ENCODE assay signal across 1 cellular context in the genomic region with DNA sequence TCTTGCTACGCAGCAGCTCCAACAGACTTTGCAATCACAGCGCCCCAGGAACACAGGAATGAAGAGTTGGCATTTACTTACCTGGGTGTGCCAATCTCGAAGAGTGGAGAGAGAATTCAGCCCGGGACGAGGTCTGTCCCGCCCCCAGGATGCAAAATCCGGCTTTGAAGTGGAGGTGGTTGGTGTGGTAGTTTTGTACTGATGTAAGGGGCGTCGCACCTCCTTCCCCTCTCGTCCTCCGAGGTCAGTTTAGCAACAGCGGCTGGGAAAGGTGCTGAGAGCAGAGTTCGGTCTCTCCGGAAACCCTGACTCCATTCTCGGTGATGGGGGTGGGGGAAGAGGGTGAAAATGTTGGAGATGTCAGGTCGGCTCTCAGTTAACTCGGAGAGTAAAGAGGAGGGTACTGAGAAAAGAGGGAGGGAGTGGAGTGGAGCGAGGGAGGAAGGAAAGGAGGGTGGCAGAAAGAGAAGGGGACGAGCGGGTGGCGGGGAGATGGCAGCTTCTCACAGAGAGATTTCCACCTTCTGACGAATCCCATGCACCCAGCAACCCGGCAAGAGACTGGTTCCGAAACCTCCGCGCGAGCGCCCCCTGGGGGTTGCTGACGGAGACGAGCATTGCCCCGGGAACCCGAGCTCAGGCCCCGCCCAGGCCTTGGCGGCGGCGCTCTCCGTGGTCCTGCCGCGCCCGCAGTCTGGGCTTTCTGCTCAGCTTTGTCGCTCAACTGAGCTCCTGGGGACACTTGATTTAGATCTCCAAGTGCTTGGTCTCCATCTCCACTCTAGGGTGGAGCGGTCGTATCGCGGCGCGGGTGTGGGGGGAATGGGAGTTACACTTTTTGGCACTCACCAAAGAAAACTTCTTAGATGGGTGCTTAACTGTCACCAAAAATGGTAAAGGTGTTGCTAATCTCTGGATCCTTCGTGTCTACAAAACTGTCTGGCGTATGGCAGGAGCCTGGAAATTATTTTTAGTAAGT.
TF ChIP-seq lines count a peak whose summit lies in the region.

A gene (minus strand): TSS at position 529 of the 979 bp plus-strand sequence.

TF ChIP-seq in HepG2, 621 proteins besides CTCF, POLR2A, EP300 and RAD21 (continued from another document and continues in another):
- TF ChIP-seq, protein P1, sequence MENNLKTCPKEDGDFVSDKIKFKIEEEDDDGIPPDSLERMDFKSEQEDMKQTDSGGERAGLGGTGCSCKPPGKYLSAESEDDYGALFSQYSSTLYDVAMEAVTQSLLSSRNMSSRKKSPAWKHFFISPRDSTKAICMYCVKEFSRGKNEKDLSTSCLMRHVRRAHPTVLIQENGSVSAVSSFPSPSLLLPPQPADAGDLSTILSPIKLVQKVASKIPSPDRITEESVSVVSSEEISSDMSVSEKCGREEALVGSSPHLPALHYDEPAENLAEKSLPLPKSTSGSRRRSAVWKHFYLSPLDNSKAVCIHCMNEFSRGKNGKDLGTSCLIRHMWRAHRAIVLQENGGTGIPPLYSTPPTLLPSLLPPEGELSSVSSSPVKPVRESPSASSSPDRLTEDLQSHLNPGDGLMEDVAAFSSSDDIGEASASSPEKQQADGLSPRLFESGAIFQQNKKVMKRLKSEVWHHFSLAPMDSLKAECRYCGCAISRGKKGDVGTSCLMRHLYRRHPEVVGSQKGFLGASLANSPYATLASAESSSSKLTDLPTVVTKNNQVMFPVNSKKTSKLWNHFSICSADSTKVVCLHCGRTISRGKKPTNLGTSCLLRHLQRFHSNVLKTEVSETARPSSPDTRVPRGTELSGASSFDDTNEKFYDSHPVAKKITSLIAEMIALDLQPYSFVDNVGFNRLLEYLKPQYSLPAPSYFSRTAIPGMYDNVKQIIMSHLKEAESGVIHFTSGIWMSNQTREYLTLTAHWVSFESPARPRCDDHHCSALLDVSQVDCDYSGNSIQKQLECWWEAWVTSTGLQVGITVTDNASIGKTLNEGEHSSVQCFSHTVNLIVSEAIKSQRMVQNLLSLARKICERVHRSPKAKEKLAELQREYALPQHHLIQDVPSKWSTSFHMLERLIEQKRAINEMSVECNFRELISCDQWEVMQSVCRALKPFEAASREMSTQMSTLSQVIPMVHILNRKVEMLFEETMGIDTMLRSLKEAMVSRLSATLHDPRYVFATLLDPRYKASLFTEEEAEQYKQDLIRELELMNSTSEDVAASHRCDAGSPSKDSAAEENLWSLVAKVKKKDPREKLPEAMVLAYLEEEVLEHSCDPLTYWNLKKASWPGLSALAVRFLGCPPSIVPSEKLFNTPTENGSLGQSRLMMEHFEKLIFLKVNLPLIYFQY (CRISPR knock-in tag; IDR thresholded peaks at IDR 0.05; ENCODE audit: borderline replicate concordance) = peak; percentile 72
- TF ChIP-seq NCOA2 (CRISPR knock-in tag; IDR thresholded peaks at IDR 0.05) (peak; percentile 48; the same call in 1 of the 2 replicates), KLF9 (CRISPR knock-in tag; IDR thresholded peaks at IDR 0.05; ENCODE audit: low read depth) (0 out of 2 replicates have a peak, but pooled peaks have one; percentile 32), TCF7L2 (IDR thresholded peaks at IDR 0.05; ENCODE audit: low read depth, low read length) (no peak), SP4 (CRISPR knock-in tag; IDR thresholded peaks at IDR 0.05) (peak; percentile 76), ELF3 (CRISPR knock-in tag; IDR thresholded peaks at IDR 0.05) (peak; percentile 68; the same call in 1 of the 2 replicates), ZNF460 (CRISPR knock-in tag; IDR thresholded peaks at IDR 0.05; ENCODE audit: borderline replicate concordance) (no peak), SATB2 (CRISPR knock-in tag; IDR thresholded peaks at IDR 0.05) (peak; percentile 82; the same call in 1 of the 2 replicates), ZNF333 (CRISPR knock-in tag; IDR thresholded peaks at IDR 0.05; ENCODE audit: borderline replicate concordance) (no peak), SMYD3 (CRISPR knock-in tag; IDR thresholded peaks at IDR 0.05) (0 out of 2 replicates have a peak, but pooled peaks have one; percentile 42), ZNF816 (CRISPR knock-in tag; IDR thresholded peaks at IDR 0.05; ENCODE audit: borderline replicate concordance) (0 out of 2 replicates have a peak, but pooled peaks have one; percentile 24), BRCA1 (CRISPR knock-in tag; IDR thresholded peaks at IDR 0.05) (peak; percentile 86), GABPB1 (CRISPR knock-in tag; IDR thresholded peaks at IDR 0.05) (peak; percentile 71)
- TF ChIP-seq, protein P2, sequence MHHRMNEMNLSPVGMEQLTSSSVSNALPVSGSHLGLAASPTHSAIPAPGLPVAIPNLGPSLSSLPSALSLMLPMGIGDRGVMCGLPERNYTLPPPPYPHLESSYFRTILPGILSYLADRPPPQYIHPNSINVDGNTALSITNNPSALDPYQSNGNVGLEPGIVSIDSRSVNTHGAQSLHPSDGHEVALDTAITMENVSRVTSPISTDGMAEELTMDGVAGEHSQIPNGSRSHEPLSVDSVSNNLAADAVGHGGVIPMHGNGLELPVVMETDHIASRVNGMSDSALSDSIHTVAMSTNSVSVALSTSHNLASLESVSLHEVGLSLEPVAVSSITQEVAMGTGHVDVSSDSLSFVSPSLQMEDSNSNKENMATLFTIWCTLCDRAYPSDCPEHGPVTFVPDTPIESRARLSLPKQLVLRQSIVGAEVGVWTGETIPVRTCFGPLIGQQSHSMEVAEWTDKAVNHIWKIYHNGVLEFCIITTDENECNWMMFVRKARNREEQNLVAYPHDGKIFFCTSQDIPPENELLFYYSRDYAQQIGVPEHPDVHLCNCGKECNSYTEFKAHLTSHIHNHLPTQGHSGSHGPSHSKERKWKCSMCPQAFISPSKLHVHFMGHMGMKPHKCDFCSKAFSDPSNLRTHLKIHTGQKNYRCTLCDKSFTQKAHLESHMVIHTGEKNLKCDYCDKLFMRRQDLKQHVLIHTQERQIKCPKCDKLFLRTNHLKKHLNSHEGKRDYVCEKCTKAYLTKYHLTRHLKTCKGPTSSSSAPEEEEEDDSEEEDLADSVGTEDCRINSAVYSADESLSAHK (CRISPR knock-in tag; IDR thresholded peaks at IDR 0.05; ENCODE audit: borderline replicate concordance) = no peak
- TF ChIP-seq, protein P3, sequence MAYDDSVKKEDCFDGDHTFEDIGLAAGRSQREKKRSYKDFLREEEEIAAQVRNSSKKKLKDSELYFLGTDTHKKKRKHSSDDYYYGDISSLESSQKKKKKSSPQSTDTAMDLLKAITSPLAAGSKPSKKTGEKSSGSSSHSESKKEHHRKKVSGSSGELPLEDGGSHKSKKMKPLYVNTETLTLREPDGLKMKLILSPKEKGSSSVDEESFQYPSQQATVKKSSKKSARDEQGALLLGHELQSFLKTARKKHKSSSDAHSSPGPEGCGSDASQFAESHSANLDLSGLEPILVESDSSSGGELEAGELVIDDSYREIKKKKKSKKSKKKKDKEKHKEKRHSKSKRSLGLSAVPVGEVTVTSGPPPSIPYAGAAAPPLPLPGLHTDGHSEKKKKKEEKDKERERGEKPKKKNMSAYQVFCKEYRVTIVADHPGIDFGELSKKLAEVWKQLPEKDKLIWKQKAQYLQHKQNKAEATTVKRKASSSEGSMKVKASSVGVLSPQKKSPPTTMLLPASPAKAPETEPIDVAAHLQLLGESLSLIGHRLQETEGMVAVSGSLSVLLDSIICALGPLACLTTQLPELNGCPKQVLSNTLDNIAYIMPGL (CRISPR knock-in tag; IDR thresholded peaks at IDR 0.05; ENCODE audit: borderline replicate concordance in 1 of 2, low read depth in 1 of 2) = peak; percentile 45 to 58; a peak in 2 of 4 replicates
- TF ChIP-seq, protein P4, sequence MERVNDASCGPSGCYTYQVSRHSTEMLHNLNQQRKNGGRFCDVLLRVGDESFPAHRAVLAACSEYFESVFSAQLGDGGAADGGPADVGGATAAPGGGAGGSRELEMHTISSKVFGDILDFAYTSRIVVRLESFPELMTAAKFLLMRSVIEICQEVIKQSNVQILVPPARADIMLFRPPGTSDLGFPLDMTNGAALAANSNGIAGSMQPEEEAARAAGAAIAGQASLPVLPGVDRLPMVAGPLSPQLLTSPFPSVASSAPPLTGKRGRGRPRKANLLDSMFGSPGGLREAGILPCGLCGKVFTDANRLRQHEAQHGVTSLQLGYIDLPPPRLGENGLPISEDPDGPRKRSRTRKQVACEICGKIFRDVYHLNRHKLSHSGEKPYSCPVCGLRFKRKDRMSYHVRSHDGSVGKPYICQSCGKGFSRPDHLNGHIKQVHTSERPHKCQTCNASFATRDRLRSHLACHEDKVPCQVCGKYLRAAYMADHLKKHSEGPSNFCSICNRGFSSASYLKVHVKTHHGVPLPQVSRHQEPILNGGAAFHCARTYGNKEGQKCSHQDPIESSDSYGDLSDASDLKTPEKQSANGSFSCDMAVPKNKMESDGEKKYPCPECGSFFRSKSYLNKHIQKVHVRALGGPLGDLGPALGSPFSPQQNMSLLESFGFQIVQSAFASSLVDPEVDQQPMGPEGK (CRISPR knock-in tag; IDR thresholded peaks at IDR 0.05) = no peak
- TF ChIP-seq, protein P5, sequence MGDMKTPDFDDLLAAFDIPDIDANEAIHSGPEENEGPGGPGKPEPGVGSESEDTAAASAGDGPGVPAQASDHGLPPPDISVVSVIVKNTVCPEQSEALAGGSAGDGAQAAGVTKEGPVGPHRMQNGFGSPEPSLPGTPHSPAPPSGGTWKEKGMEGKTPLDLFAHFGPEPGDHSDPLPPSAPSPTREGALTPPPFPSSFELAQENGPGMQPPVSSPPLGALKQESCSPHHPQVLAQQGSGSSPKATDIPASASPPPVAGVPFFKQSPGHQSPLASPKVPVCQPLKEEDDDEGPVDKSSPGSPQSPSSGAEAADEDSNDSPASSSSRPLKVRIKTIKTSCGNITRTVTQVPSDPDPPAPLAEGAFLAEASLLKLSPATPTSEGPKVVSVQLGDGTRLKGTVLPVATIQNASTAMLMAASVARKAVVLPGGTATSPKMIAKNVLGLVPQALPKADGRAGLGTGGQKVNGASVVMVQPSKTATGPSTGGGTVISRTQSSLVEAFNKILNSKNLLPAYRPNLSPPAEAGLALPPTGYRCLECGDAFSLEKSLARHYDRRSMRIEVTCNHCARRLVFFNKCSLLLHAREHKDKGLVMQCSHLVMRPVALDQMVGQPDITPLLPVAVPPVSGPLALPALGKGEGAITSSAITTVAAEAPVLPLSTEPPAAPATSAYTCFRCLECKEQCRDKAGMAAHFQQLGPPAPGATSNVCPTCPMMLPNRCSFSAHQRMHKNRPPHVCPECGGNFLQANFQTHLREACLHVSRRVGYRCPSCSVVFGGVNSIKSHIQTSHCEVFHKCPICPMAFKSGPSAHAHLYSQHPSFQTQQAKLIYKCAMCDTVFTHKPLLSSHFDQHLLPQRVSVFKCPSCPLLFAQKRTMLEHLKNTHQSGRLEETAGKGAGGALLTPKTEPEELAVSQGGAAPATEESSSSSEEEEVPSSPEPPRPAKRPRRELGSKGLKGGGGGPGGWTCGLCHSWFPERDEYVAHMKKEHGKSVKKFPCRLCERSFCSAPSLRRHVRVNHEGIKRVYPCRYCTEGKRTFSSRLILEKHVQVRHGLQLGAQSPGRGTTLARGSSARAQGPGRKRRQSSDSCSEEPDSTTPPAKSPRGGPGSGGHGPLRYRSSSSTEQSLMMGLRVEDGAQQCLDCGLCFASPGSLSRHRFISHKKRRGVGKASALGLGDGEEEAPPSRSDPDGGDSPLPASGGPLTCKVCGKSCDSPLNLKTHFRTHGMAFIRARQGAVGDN (CRISPR knock-in tag; IDR thresholded peaks at IDR 0.05) = peak; percentile 57
- TF ChIP-seq, protein P6, sequence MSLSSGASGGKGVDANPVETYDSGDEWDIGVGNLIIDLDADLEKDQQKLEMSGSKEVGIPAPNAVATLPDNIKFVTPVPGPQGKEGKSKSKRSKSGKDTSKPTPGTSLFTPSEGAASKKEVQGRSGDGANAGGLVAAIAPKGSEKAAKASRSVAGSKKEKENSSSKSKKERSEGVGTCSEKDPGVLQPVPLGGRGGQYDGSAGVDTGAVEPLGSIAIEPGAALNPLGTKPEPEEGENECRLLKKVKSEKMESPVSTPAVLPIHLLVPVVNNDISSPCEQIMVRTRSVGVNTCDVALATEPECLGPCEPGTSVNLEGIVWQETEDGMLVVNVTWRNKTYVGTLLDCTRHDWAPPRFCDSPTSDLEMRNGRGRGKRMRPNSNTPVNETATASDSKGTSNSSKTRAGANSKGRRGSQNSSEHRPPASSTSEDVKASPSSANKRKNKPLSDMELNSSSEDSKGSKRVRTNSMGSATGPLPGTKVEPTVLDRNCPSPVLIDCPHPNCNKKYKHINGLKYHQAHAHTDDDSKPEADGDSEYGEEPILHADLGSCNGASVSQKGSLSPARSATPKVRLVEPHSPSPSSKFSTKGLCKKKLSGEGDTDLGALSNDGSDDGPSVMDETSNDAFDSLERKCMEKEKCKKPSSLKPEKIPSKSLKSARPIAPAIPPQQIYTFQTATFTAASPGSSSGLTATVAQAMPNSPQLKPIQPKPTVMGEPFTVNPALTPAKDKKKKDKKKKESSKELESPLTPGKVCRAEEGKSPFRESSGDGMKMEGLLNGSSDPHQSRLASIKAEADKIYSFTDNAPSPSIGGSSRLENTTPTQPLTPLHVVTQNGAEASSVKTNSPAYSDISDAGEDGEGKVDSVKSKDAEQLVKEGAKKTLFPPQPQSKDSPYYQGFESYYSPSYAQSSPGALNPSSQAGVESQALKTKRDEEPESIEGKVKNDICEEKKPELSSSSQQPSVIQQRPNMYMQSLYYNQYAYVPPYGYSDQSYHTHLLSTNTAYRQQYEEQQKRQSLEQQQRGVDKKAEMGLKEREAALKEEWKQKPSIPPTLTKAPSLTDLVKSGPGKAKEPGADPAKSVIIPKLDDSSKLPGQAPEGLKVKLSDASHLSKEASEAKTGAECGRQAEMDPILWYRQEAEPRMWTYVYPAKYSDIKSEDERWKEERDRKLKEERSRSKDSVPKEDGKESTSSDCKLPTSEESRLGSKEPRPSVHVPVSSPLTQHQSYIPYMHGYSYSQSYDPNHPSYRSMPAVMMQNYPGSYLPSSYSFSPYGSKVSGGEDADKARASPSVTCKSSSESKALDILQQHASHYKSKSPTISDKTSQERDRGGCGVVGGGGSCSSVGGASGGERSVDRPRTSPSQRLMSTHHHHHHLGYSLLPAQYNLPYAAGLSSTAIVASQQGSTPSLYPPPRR (CRISPR knock-in tag; IDR thresholded peaks at IDR 0.05; ENCODE audit: borderline replicate concordance) = no peak
- TF ChIP-seq, protein P7, sequence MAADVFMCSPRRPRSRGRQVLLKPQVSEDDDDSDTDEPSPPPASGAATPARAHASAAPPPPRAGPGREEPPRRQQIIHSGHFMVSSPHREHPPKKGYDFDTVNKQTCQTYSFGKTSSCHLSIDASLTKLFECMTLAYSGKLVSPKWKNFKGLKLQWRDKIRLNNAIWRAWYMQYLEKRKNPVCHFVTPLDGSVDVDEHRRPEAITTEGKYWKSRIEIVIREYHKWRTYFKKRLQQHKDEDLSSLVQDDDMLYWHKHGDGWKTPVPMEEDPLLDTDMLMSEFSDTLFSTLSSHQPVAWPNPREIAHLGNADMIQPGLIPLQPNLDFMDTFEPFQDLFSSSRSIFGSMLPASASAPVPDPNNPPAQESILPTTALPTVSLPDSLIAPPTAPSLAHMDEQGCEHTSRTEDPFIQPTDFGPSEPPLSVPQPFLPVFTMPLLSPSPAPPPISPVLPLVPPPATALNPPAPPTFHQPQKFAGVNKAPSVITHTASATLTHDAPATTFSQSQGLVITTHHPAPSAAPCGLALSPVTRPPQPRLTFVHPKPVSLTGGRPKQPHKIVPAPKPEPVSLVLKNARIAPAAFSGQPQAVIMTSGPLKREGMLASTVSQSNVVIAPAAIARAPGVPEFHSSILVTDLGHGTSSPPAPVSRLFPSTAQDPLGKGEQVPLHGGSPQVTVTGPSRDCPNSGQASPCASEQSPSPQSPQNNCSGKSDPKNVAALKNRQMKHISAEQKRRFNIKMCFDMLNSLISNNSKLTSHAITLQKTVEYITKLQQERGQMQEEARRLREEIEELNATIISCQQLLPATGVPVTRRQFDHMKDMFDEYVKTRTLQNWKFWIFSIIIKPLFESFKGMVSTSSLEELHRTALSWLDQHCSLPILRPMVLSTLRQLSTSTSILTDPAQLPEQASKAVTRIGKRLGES (CRISPR knock-in tag; IDR thresholded peaks at IDR 0.05; ENCODE audit: borderline replicate concordance) = peak; percentile 84
